Comparison of ENCODE assay signal across 16 cellular contexts in the genomic region with DNA sequence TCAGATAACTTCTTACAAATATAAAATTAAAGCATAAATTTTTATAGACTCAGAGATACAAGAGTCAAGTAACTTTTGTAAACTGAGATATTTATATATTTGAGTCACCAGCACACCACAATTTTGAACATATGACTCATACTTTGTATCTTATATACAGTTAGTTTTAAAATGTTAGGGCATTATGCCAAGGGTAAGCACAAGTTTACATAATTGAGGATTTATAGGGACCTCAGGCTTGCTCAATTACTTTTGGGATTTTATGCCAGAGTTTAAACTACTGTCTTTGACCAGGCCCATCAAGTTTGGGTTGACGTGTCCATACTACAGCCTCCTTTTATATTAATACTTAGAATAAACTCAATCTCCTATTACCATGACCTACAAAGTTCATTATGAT. TPM values are rescaled to one million over a fixed set of nuclear protein-coding genes. Genes with fewer than 3 reads are reported as not detected.
DNase-seq lines count a peak whose midpoint lies in the region; ATAC-seq and TF ChIP-seq lines count a peak whose summit lies in the region.
"Had no signal": no experiment of that assay in that cellular context is flagged by ENCODE, and none has a peak within 500 bp of the region (broad histone marks: within the 10 kb centered on the region; RNA-seq: fewer than 3 reads in every experiment).

No MANE protein-coding gene starts in this region.

- H3K27ac ChIP-seq in A673 (ENCODE audit: low read depth, low read length, poor library complexity, severe bottlenecking) = no peak overlapping the region
- H3K27ac ChIP-seq in ascending aorta = no peak overlapping the region
- H3K27ac ChIP-seq: neutrophil, SK-N-MC had no signal

- DNase-seq in A673 (ENCODE audit: low spot score) = peak; percentile 17
- DNase-seq in HT1080 (ENCODE audit: low read depth) = peak; percentile 54
- peak; percentile 84 for DNase-seq in amniotic epithelial cell (ENCODE audit: low read depth)
- DNase-seq in fibroblast of the aortic adventitia (ENCODE audit: low read depth) = peak; percentile 81
- no peak for DNase-seq in ascending aorta (ENCODE audit: low spot score in 2 of 2)
- DNase-seq in cerebellum (ENCODE audit: low spot score) = no peak
- no peak for DNase-seq in NOMO-1 treated with DMSO at 0.1 percent for 48 hours (lab: John Stamatoyannopoulos, UW; ENCODE audit: unreplicated experiment)
- DNase-seq: activated CD8-positive, alpha-beta memory T cell treated with anti-CD3 and anti-CD28 coated beads, Interleukin-2, amount 10 ng/mL, durations not matched to agents 7 days and 5 days; activated naive CD4-positive, alpha-beta T cell; AML-193; cerebellar nuclear complex; NCI-H2171; NK-92 treated with Interleukin-12 subunit alpha and Interleukin-12 subunit beta, amount 100 ng/mL, for 24 hours had no signal

- CTCF ChIA-PET in A673 (lab: Charles Lee) = no interaction called here

- no peak for ATAC-seq in HG03159 (IDR thresholded peaks at IDR 0.05; ENCODE audit: unreplicated experiment)
- ATAC-seq: activated CD8-positive, alpha-beta memory T cell treated with anti-CD3 and anti-CD28 coated beads, Interleukin-2, amount 10 ng/mL, durations not matched to agents 7 days and 5 days had no signal

- POLR2A ChIA-PET in A673 (lab: Charles Lee; ENCODE audit: low non-redundant PET) = interaction anchor here (0.6 kb wide), 1 partner anchor 1325 kb away, joined by 3 read pairs; no protein-coding TSS in a partner anchor

- no peaks in the 10 kb centered on the region for H3K9me3 ChIP-seq in A673 (ENCODE audit: low read depth, low read length, poor library complexity, severe bottlenecking)
- no peaks in the 10 kb centered on the region for H3K9me3 ChIP-seq in ascending aorta
- H3K9me3 ChIP-seq: neutrophil had no signal

- no TSS peak for BruUV-seq in A673 (replicated peaks; lab: Mats Ljungman, UMichigan)

- H3K27me3 ChIP-seq in A673 (replicated peaks; ENCODE audit: insufficient read depth, low read depth, low read length, poor library complexity) (no peaks in the 10 kb centered on the region), ascending aorta (no peaks in the 10 kb centered on the region)
- H3K27me3 ChIP-seq: neutrophil had no signal

- H3K36me3 ChIP-seq in A673 (ENCODE audit: insufficient read depth, low read length, poor library complexity, severe bottlenecking) = no peaks in the 10 kb centered on the region
- no peaks in the 10 kb centered on the region for H3K36me3 ChIP-seq in ascending aorta
- H3K36me3 ChIP-seq: neutrophil had no signal

- H3K4me3 ChIP-seq in A673 (ENCODE audit: low read depth, low read length, poor library complexity, severe bottlenecking) (no peak overlapping the region), fibroblast of the aortic adventitia (ENCODE audit: low read depth, low read length) (no peak overlapping the region), ascending aorta (no peak overlapping the region)
- H3K4me3 ChIP-seq: SK-N-MC had no signal

- intact Hi-C loops in A673 (cut with micrococcal nuclease; ENCODE audit: unreplicated experiment) = no loop called here
- intact Hi-C loops in ascending aorta (cut with DNase I) = no loop called here

- TF ChIP-seq CTCF in A673 (conservative IDR thresholded peaks at IDR 0.05; ENCODE audit: low read depth, low read length) (no peak), fibroblast of the aortic adventitia (IDR thresholded peaks at IDR 0.05; ENCODE audit: insufficient read depth, low read length) (no peak), ascending aorta (IDR thresholded peaks at IDR 0.05) (no peak)

- H3K4me1 ChIP-seq in A673 (ENCODE audit: insufficient read depth, low read length, poor library complexity, severe bottlenecking) = no peaks in the 10 kb centered on the region
- no peaks in the 10 kb centered on the region for H3K4me1 ChIP-seq in ascending aorta

RNA-seq across cellular contexts. Expression of a gene that starts 7.4 kb away (rescaled TPM):
- total RNA-seq in A673 (2021) = not detected in 2 replicates
- 0.02 TPM in 1 of 2 replicates, not detected in the other for total RNA-seq in HT1080 (2014; rRNA removed; shearing (Covaris generic))
- polyA plus RNA-seq in HT1080 (2015; cell fraction: cytosol; rRNA removed) = not detected in 2 replicates
- not detected in 2 replicates for polyA plus RNA-seq in HT1080 (2015; cell fraction: nucleus; rRNA removed)
- total RNA-seq in fibroblast of the aortic adventitia (ENCODE audit: low replicate concordance) = 87.9 and 97.7 TPM in 2 replicates
- total RNA-seq in ascending aorta = 31.4 TPM
- total RNA-seq in cerebellum = 0.45 TPM
- total RNA-seq: activated CD8-positive, alpha-beta memory T cell treated with anti-CD3 and anti-CD28 coated beads, Interleukin-2, amount 10 ng/mL, durations not matched to agents 7 days and 5 days had no signal

Comparison
In these comparisons a context has a peak if more than half of its experiments do, and no peak if none do; other contexts are left out.
1. DNase-seq: peak in A673 (single experiment), HT1080 (single experiment), amniotic epithelial cell (single experiment) and fibroblast of the aortic adventitia (single experiment); none in ascending aorta (0 of 2), cerebellum (single experiment) and NOMO-1 treated with DMSO at 0.1 percent for 48 hours (single experiment).
2. RNA of a gene that starts 7.4 kb away (total RNA-seq): 87.9 to 97.7 TPM in fibroblast of the aortic adventitia and 31.4 TPM in ascending aorta (single experiment); 0.45 TPM in cerebellum (single experiment), 0.02 TPM in HT1080 and not detected in A673; every median in the first group is over 10 times any median in the second.